ENCODE assay signal across 12 cellular contexts in the genomic region with DNA sequence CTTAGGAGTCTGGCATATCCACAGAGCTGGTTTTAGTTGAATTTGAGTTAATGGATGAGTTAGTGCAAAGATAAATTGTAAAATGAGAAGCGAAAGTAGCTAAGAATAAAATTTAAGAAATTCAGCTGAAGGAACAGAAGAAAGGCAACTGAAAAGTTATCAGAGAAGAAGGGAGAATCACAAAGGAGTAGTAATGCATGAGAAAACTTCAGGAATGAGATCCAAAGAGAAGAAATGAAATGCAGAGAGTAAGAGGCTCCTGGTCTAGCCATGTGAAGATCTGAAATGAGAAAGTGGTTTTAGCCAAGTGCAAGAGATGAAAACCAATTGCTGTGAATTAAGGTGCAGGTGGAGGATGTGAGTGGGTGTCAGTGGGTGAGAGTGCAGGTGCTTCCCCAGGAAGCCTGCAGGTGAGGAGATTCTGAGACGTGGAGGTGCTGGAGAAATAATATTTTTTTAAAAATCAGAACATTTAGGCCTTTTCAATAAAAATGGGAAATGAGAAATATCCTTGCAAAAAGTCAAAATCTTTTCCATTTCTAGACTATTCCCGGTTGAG. TPM values are rescaled to one million over a fixed set of nuclear protein-coding genes. Genes with fewer than 3 reads are reported as not detected.
DNase-seq lines count a peak whose midpoint lies in the region; ATAC-seq and TF ChIP-seq lines count a peak whose summit lies in the region.
"Had no signal": no experiment of that assay in that cellular context is flagged by ENCODE, and none has a peak within 500 bp of the region (broad histone marks: within the 10 kb centered on the region; RNA-seq: fewer than 3 reads in every experiment).

No MANE protein-coding gene starts in this region.

- H3K9me3 Mint-ChIP-seq in activated naive CD8-positive, alpha-beta T cell treated with anti-CD3 and anti-CD28 coated beads for 36 hours = no peaks in the 10 kb centered on the region
- H3K9me3 Mint-ChIP-seq: stimulated activated effector memory CD8-positive, alpha-beta T cell treated with anti-CD3 and anti-CD28 coated beads, Interleukin-12 subunit alpha, Interleukin-12 subunit beta, amount 100 ng/mL, for 72 hours had no signal

- H3K27me3 Mint-ChIP-seq in activated naive CD8-positive, alpha-beta T cell treated with anti-CD3 and anti-CD28 coated beads for 36 hours = no peaks in the 10 kb centered on the region

- peaks cover 12% of the 10 kb centered on the region for H3K36me3 Mint-ChIP-seq in activated naive CD8-positive, alpha-beta T cell treated with anti-CD3 and anti-CD28 coated beads for 36 hours

- peak overlapping the region; percentile 16 for H3K27ac Mint-ChIP-seq in activated naive CD8-positive, alpha-beta T cell treated with anti-CD3 and anti-CD28 coated beads for 36 hours
- H3K27ac Mint-ChIP-seq: stimulated activated effector memory CD8-positive, alpha-beta T cell treated with anti-CD3 and anti-CD28 coated beads, Interleukin-12 subunit alpha, Interleukin-12 subunit beta, amount 100 ng/mL, for 72 hours had no signal

- peak; percentile 42 for TF ChIP-seq POLR2A in GM18505 (IDR thresholded peaks at IDR 0.05; ENCODE audit: borderline replicate concordance, extremely low read depth, insufficient read depth, insufficient read length)

- ATAC-seq in GM18505 (IDR thresholded peaks at IDR 0.05; ENCODE audit: unreplicated experiment) (peak; percentile 55), GM19395 (IDR thresholded peaks at IDR 0.05; ENCODE audit: unreplicated experiment) (peak; percentile 49), HG03025 (IDR thresholded peaks at IDR 0.05; ENCODE audit: low FRiP score, unreplicated experiment) (peak; percentile 72)

- H3K4me3 Mint-ChIP-seq in activated naive CD8-positive, alpha-beta T cell treated with anti-CD3 and anti-CD28 coated beads for 36 hours = no peak overlapping the region
- H3K4me3 Mint-ChIP-seq: stimulated activated effector memory CD8-positive, alpha-beta T cell treated with anti-CD3 and anti-CD28 coated beads, Interleukin-12 subunit alpha, Interleukin-12 subunit beta, amount 100 ng/mL, for 72 hours had no signal

- H3K4me1 Mint-ChIP-seq in activated naive CD8-positive, alpha-beta T cell treated with anti-CD3 and anti-CD28 coated beads for 36 hours = peaks cover 28% of the 10 kb centered on the region

- DNase-seq in activated naive CD8-positive, alpha-beta T cell treated with anti-CD3 and anti-CD28 coated beads for 36 hours = no peak
- DNase-seq in HPDE6-E6E7 (ENCODE audit: extremely low spot score) (no peak), ecto neural progenitor cell (ENCODE audit: low spot score) (no peak), NK-92 (lab: John Stamatoyannopoulos, UW; ENCODE audit: unreplicated experiment) (no peak)
- DNase-seq in activated CD4-positive, alpha-beta T cell treated with anti-CD3 and anti-CD28 coated beads for 48 hours = no peak
- DNase-seq: amniotic stem cell, NCI-H2029, SHP77 had no signal

RNA-seq across cellular contexts. Expression of a gene that starts 18.5 kb away (rescaled TPM):
- 10 to 100 TPM; 28.5 to 30.6 TPM for total RNA-seq in activated naive CD8-positive, alpha-beta T cell treated with anti-CD3 and anti-CD28 coated beads for 36 hours
